In the genomic region with DNA sequence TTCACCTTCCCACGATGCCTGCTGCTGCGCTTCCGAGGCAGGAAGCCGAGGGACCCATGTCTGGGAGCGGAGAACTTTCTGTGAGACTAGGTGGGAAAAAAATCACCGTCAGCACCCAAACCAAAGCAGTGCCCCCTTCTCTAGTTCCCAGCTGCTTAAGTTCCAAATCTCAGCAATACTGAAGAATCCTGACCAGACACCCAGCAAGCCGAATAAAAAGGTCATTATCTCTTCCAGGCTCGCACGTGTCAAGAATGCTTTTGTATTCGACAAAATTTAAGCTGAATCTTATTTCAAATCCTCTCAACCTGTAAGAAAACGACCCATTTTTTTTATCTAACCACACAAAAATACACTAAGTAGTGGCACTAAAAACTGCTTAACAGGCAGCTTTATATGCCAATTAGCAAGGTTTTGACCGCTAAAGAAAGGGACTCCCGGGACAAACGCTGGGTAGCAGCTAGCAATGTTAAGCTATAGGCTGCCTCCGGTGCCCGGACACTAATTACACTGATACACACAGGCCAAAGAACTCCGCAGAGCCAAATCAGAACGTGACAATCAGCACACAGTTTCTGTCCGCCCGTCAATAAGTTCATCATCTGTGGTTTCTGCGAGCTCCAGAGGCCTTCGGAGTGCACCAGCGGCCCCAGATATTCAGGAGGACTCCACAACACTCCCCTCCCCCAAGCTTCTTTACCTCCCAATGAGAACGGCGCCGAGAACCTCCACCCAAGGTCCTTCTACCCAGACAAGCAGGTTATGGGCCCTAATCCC, we compare ENCODE assay signal across 7 cellular contexts. TPM values are rescaled to one million over a fixed set of nuclear protein-coding genes. Genes with fewer than 3 reads are reported as not detected.
A peak's percentile ranks its signal among the peaks of the same experiment; 100 is the strongest.
DNase-seq lines count a peak whose midpoint lies in the region; ATAC-seq and TF ChIP-seq lines count a peak whose summit lies in the region.

No MANE protein-coding gene starts in this region.

- intact Hi-C loops in heart right ventricle (cut with DNase I), result loop anchor here in 6 of 10 donors (2.0 to 10.0 kb wide), 9 partner anchors 81 to 534 kb away; partner anchors contain the start of genes ATF4 (in 5 of the 6), CBX7 (in 3 of the 6) and CBX6 (in 1 of the 6)

- TF ChIP-seq CTCF in HL-60 (IDR thresholded peaks at IDR 0.05; ENCODE audit: insufficient read depth, low read length) (no peak), heart right ventricle (IDR thresholded peaks at IDR 0.05) (no peak), retinal pigment epithelial cell (conservative IDR thresholded peaks at IDR 0.05; ENCODE audit: low read depth, low read length) (no peak)

- H3K4me3 ChIP-seq in HL-60 (replicated peaks; ENCODE audit: insufficient read depth, low read length) (peak overlapping the region; percentile 83), heart right ventricle (peak overlapping the region; percentile 59 to 83 (median 76)), retinal pigment epithelial cell (ENCODE audit: low read length) (peak overlapping the region; percentile 98)

- H3K27ac ChIP-seq in HL-60 (replicated peaks) (peak overlapping the region; percentile 95), heart right ventricle (peak overlapping the region; percentile 84 to 99 (median 98))

- H3K27me3 ChIP-seq in HL-60 (ENCODE audit: insufficient read depth, poor library complexity, severe bottlenecking), result no peaks in the 10 kb centered on the region
- H3K27me3 ChIP-seq in heart right ventricle, result no peaks in the 10 kb centered on the region

- peaks cover 16 to 50% (median 38%) of the 10 kb centered on the region in 9 donors for H3K36me3 ChIP-seq in heart right ventricle

- WGBS in heart right ventricle, 2 donors, result 3 to 4% methylated on average over 23 to 26 of the region's 26 CpGs

- peak; percentile 7 for ATAC-seq in GM19452 (IDR thresholded peaks at IDR 0.05; ENCODE audit: unreplicated experiment)
- peak; percentile 1 to 33 (median 16) for ATAC-seq in heart right ventricle

- no peaks in the 10 kb centered on the region for H3K9me3 ChIP-seq in heart right ventricle

- H3K4me1 ChIP-seq in heart right ventricle, result peaks cover 33 to 59% (median 55%) of the 10 kb centered on the region in 9 donors

- DNase-seq in HL-60 (ENCODE audit: low read depth in 1 of 2, low spot score in 1 of 2) (peak in 1 of 2 experiments; percentile 61), heart right ventricle (no peak), retinal pigment epithelial cell (ENCODE audit: low read depth) (no peak), dedifferentiated amniotic fluid mesenchymal stem cell (ENCODE audit: extremely low spot score) (no peak), GOT3 (lab: John Stamatoyannopoulos, UW) (no peak)
- DNase-seq in activated CD8-positive, alpha-beta memory T cell treated with anti-CD3 and anti-CD28 coated beads, Interleukin-2, amount 50 U/mL, for 48 hours, result peak; percentile 78

RNA-seq across cellular contexts. Expression of gene RPL3, which starts 0.7 kb away (rescaled TPM):
- 100 to 1,000 TPM; 215 to 604 (median 286) TPM for total RNA-seq in heart right ventricle
- 1,000 to 10,000 TPM in 1 of 2 donors, 100 to 1,000 TPM in 1; 472 to 1,621 TPM for polyA plus RNA-seq in heart right ventricle

RNA-seq across cellular contexts. Expression of gene SYNGR1, which starts 31.1 kb away (rescaled TPM):
- 10 to 100 TPM; 30.3 to 67.9 (median 41.6) TPM for total RNA-seq in heart right ventricle
- polyA plus RNA-seq in heart right ventricle, result 10 to 100 TPM; 29.8 to 85.8 TPM
